17 cellular contexts compared by ENCODE assay signal in genomic region chr4:8255698-8256441, GRCh38. TPM values are rescaled to one million over a fixed set of nuclear protein-coding genes. Genes with fewer than 3 reads are reported as not detected.
DNase-seq lines count a peak whose midpoint lies in the region; ATAC-seq and TF ChIP-seq lines count a peak whose summit lies in the region.
"Had no signal": no experiment of that assay in that cellular context is flagged by ENCODE, and none has a peak within 500 bp of the region (broad histone marks: within the 10 kb centered on the region; RNA-seq: fewer than 3 reads in every experiment).

No MANE protein-coding gene starts in this region.

- peak; percentile 76 for ATAC-seq in Right ventricle myocardium inferior
- ATAC-seq in esophagus mucosa = peak; percentile 72
- ATAC-seq in mucosa of descending colon = peak; percentile 31
- peak; percentile 31 for ATAC-seq in aorta (ENCODE audit: low FRiP score)
- no peak for ATAC-seq in HG03565 (IDR thresholded peaks at IDR 0.05; ENCODE audit: unreplicated experiment)
- no peak for ATAC-seq in GM18870 (IDR thresholded peaks at IDR 0.05; ENCODE audit: unreplicated experiment)
- ATAC-seq: PC-3 had no signal

- H3K9me3 ChIP-seq in left ventricle myocardium inferior (replicated peaks) (no peaks in the 10 kb centered on the region), mucosa of descending colon (no peaks in the 10 kb centered on the region), aorta (ENCODE audit: control insufficient read depth, low read length) (no peaks in the 10 kb centered on the region)
- H3K9me3 ChIP-seq: transverse colon had no signal

- intact Hi-C loops in Right ventricle myocardium inferior (cut with DNase I) (no loop called here), left ventricle myocardium inferior (cut with micrococcal nuclease) (no loop called here), mucosa of descending colon (cut with DNase I, micrococcal nuclease) (no loop called here), aorta (cut with DNase I) (no loop called here)

- H3K4me3 ChIP-seq in left ventricle myocardium inferior = no peak overlapping the region
- H3K4me3 ChIP-seq in mucosa of descending colon = no peak overlapping the region
- no peak overlapping the region for H3K4me3 ChIP-seq in aorta (ENCODE audit: low read length in 2 of 2)
- H3K4me3 ChIP-seq: dorsolateral prefrontal cortex, transverse colon had no signal

- no peaks in the 10 kb centered on the region for H3K4me1 ChIP-seq in left ventricle myocardium inferior
- no peaks in the 10 kb centered on the region for H3K4me1 ChIP-seq in mucosa of descending colon (ENCODE audit: low read depth)
- no peaks in the 10 kb centered on the region for H3K4me1 ChIP-seq in aorta (ENCODE audit: control insufficient read depth in 1 of 2, insufficient read depth in 2 of 2, low read length in 2 of 2)

- H3K27ac ChIP-seq in left ventricle myocardium inferior (replicated peaks) = no peak overlapping the region
- H3K27ac ChIP-seq in aorta (ENCODE audit: low read depth in 1 of 2, low read length in 2 of 2) = no peak overlapping the region
- H3K27ac ChIP-seq: dorsolateral prefrontal cortex, transverse colon had no signal

- H3K27me3 ChIP-seq in left ventricle myocardium inferior (ENCODE audit: low read depth) = no peaks in the 10 kb centered on the region
- no peaks in the 10 kb centered on the region for H3K27me3 ChIP-seq in aorta (ENCODE audit: control insufficient read depth in 1 of 2, insufficient read depth in 2 of 2, low read length in 1 of 2)
- H3K27me3 ChIP-seq: dorsolateral prefrontal cortex, transverse colon had no signal

- no peaks in the 10 kb centered on the region for H3K36me3 ChIP-seq in left ventricle myocardium inferior
- no peaks in the 10 kb centered on the region for H3K36me3 ChIP-seq in mucosa of descending colon (ENCODE audit: low read depth)
- H3K36me3 ChIP-seq in aorta (ENCODE audit: control insufficient read depth in 1 of 2, insufficient read depth in 2 of 2, low read length in 1 of 2) = no peaks in the 10 kb centered on the region
- H3K36me3 ChIP-seq: transverse colon had no signal

- DNase-seq in Right ventricle myocardium inferior (ENCODE audit: missing footprints) (peak; percentile 77), left ventricle myocardium inferior (no peak), mucosa of descending colon (no peak), aorta (peak in 1 of 2 donors; percentile 75), NCI-H2029 (lab: John Stamatoyannopoulos, UW) (no peak)
- DNase-seq: dorsolateral prefrontal cortex, foreskin fibroblast, GF-D8, NCI-H1105, NCI-H510A, PC-3, posterior cingulate gyrus, transverse colon had no signal

- TF ChIP-seq CTCF in left ventricle myocardium inferior (IDR thresholded peaks at IDR 0.05; ENCODE audit: borderline replicate concordance) = no peak
- TF ChIP-seq CTCF in mucosa of descending colon (IDR thresholded peaks at IDR 0.05) = no peak

- WGBS in aorta, 2 donors = 57 to 68% methylated on average over 14 of the region's 14 CpGs

RNA-seq across cellular contexts. Expression of gene HTRA3, which starts 13.7 kb away (rescaled TPM):
- 131 TPM for total RNA-seq in Right ventricle myocardium inferior
- 119 TPM for total RNA-seq in left ventricle myocardium inferior
- 1.0 TPM for total RNA-seq in esophagus mucosa
- 10 to 100 TPM in 1 of 3 donors, 1 to 10 TPM in 2; 2.5 to 18.5 (median 4.2) TPM for total RNA-seq in mucosa of descending colon
- total RNA-seq in aorta = 100 to 1,000 TPM in 1 of 2 donors, 10 to 100 TPM in 1; 31.8 to 129 TPM
- 1 to 10 TPM; 1.1 to 5.2 TPM for polyA plus RNA-seq in aorta
- total RNA-seq: A172 had no signal

RNA-seq across cellular contexts. Expression of gene SH3TC1, which starts 56.8 kb away (rescaled TPM):
- total RNA-seq in Right ventricle myocardium inferior = 11.2 TPM
- 13.6 TPM for total RNA-seq in left ventricle myocardium inferior
- 52.9 TPM for total RNA-seq in esophagus mucosa
- total RNA-seq in mucosa of descending colon = 10 to 100 TPM; 10.3 to 13.6 (median 11.7) TPM
- 10 to 100 TPM; 34.4 to 58.9 TPM for total RNA-seq in aorta
- 1 to 10 TPM; 3.4 to 9.0 TPM for polyA plus RNA-seq in aorta

Comparison
In these comparisons a context has a peak if more than half of its experiments do, and no peak if none do; other contexts are left out.
1. ATAC-seq: peak in Right ventricle myocardium inferior (single experiment), esophagus mucosa (single experiment), mucosa of descending colon (single experiment) and aorta (single experiment); none in HG03565 (single experiment) and GM18870 (single experiment).